ENCODE assay signal across 8 cellular contexts in genomic region chr6:118935331-118935668, GRCh38. TPM values are rescaled to one million over a fixed set of nuclear protein-coding genes. Genes with fewer than 3 reads are reported as not detected.
A peak's percentile ranks its signal among the peaks of the same experiment; 100 is the strongest.
DNase-seq lines count a peak whose midpoint lies in the region; ATAC-seq, FAIRE-seq and TF ChIP-seq lines count a peak whose summit lies in the region.

No MANE protein-coding gene starts in this region.

- ATAC-seq in HCT116, result no peak

- CTCF ChIA-PET in HCT116 (lab: Charles Lee), result interaction anchor here (1.2 kb wide), 1 partner anchor 33 kb away, joined by 3 read pairs; no protein-coding TSS in a partner anchor

- peak overlapping the region; percentile 100 for H3K4me3 ChIP-seq in GM12865 (ENCODE audit: low read depth, low read length)
- peak overlapping the region; percentile 63 to 92 for H3K4me3 ChIP-seq in HCT116 (replicated peaks in 1 of 2; ENCODE audit: low read depth in 1 of 2, low read length in 2 of 2)
- H3K4me3 ChIP-seq in iPS-18a (ENCODE audit: low read length), result peak overlapping the region; percentile 98
- peak overlapping the region; percentile 86 to 92 for H3K4me3 ChIP-seq in testis

- TF ChIP-seq RAD21 in HCT116 (IDR thresholded peaks at IDR 0.05; ENCODE audit: low read depth), result no peak

- BruUV-seq in HCT116 (replicated peaks; lab: Mats Ljungman, UMichigan), result TSS peak; percentile 71

- TF ChIP-seq POLR2A in HCT116 (IDR thresholded peaks at IDR 0.05; ENCODE audit: borderline replicate concordance, extremely low read depth, insufficient read depth, insufficient read length) (no peak), testis (IDR thresholded peaks at IDR 0.05) (no peak)

- H3K79me2 ChIP-seq in HCT116 (ENCODE audit: insufficient read depth, low read length), result peaks cover 18% of the 10 kb centered on the region

- no peaks in the 10 kb centered on the region for H4K20me1 ChIP-seq in HCT116 (ENCODE audit: insufficient read depth)

- H3K9ac ChIP-seq in HCT116 (ENCODE audit: low read length) (peak overlapping the region; percentile 85), iPS-18a (ENCODE audit: low read length) (peak overlapping the region; percentile 70)

- FAIRE-seq in D721Med (lab: Jason Lieb, UNC), result no peak

- TF ChIP-seq CTCF in GM12865 (IDR thresholded peaks at IDR 0.05; ENCODE audit: insufficient read depth, low read depth, low read length, missing control alignments) (no peak), HCT116 (IDR thresholded peaks at IDR 0.05 in 2 of 3, conservative IDR thresholded peaks at IDR 0.05 in 1 of 3; ENCODE audit: borderline replicate concordance in 1 of 3, insufficient read depth in 1 of 3, low read depth in 2 of 3, low read length in 2 of 3) (no peak), VCaP (conservative IDR thresholded peaks at IDR 0.05) (no peak), testis (IDR thresholded peaks at IDR 0.05) (no peak), D721Med (IDR thresholded peaks at IDR 0.05; ENCODE audit: insufficient read depth, missing control alignments) (no peak)

- POLR2A ChIA-PET in HCT116 (lab: Charles Lee), result no interaction called here

- no peaks in the 10 kb centered on the region for H3K9me2 ChIP-seq in HCT116 (ENCODE audit: insufficient read depth)

- RAD21 ChIA-PET in HCT116 (lab: Charles Lee; ENCODE audit: low non-redundant PET in 1 of 2, low total read pairs in 2 of 2, uncharacterized antibody in 2 of 2, unreplicated experiment in 2 of 2), result no interaction called here

- H3K4me2 ChIP-seq in HCT116 (ENCODE audit: low read length), result peak overlapping the region; percentile 97

- H2AFZ ChIP-seq in HCT116 (ENCODE audit: low read depth, low read length, poor library complexity, severe bottlenecking), result peak overlapping the region; percentile 3

- H3K36me3 ChIP-seq in HCT116 (ENCODE audit: control insufficient read depth in 1 of 2, insufficient read depth in 2 of 2, low read length in 2 of 2) (peaks cover 0 to 7% of the 10 kb centered on the region in 2 experiments; a peak in 2 of 4 replicates), iPS-18a (ENCODE audit: control insufficient read depth, low read depth, low read length) (peaks cover 20% of the 10 kb centered on the region), testis (ENCODE audit: low read depth, missing control alignments) (no peaks in the 10 kb centered on the region)

- H3K27ac ChIP-seq in HCT116 (ENCODE audit: low read depth, low read length), result peak overlapping the region; percentile 84
- peak overlapping the region; percentile 87 for H3K27ac ChIP-seq in VCaP
- peak overlapping the region; percentile 49 for H3K27ac ChIP-seq in iPS-18a (ENCODE audit: low read length)
- peak overlapping the region; percentile 90 to 97 for H3K27ac ChIP-seq in testis

- 6 to 9% methylated on average over 1 of the region's 1 CpG for WGBS in testis, 2 donors

- intact Hi-C loops in HCT116 (cut with micrococcal nuclease), result loop anchor here (2.0 kb wide), 1 partner anchor 40 kb away; the partner anchor contains the start of gene ASF1A
- intact Hi-C loops in testis (cut with DNase I; ENCODE audit: low total_unique reads), result no loop called here

- no peaks in the 10 kb centered on the region for H3K9me3 ChIP-seq in HCT116 (ENCODE audit: control insufficient read depth in 1 of 2, insufficient read depth in 1 of 2, low read depth in 1 of 2, low read length in 2 of 2)
- no peaks in the 10 kb centered on the region for H3K9me3 ChIP-seq in iPS-18a (ENCODE audit: control insufficient read depth, low read depth, low read length)
- no peaks in the 10 kb centered on the region for H3K9me3 ChIP-seq in testis

- H3K4me1 ChIP-seq in HCT116 (ENCODE audit: control insufficient read depth in 1 of 2, insufficient read depth in 2 of 2, low read length in 2 of 2) (peaks cover 4 to 12% of the 10 kb centered on the region in 2 experiments; a peak in 3 of 4 replicates), iPS-18a (ENCODE audit: control insufficient read depth, low read depth, low read length) (peaks cover 14% of the 10 kb centered on the region), testis (no peaks in the 10 kb centered on the region)

- H3K27me3 ChIP-seq in HCT116 (ENCODE audit: insufficient read depth, low read length), result no peaks in the 10 kb centered on the region
- no peaks in the 10 kb centered on the region for H3K27me3 ChIP-seq in iPS-18a (ENCODE audit: control insufficient read depth, insufficient read depth, low read length)
- no peaks in the 10 kb centered on the region for H3K27me3 ChIP-seq in testis

- DNase-seq in GM12865 (ENCODE audit: low read depth) (no peak), HCT116 (ENCODE audit: low read depth, low spot score) (no peak), testis (no peak), D721Med (ENCODE audit: insufficient read length, low spot score) (no peak), NCI-H1436 (lab: John Stamatoyannopoulos, UW) (no peak), anterior cingulate cortex (lab: John Stamatoyannopoulos, UW) (no peak)

TF ChIP-seq in HCT116, 20 proteins besides CTCF, POLR2A, EP300 and RAD21:
- TF ChIP-seq ELF1 (IDR thresholded peaks at IDR 0.05; ENCODE audit: borderline replicate concordance, low read depth), result no peak; the same call in 1 of the 2 replicates
- TF ChIP-seq FOSL1 (IDR thresholded peaks at IDR 0.05; ENCODE audit: low read depth), result no peak
- no peak for TF ChIP-seq CEBPB (IDR thresholded peaks at IDR 0.05; ENCODE audit: low read depth)
- no peak for TF ChIP-seq POLR2AphosphoS5 (IDR thresholded peaks at IDR 0.05; ENCODE audit: low read depth, low read length)
- peak; percentile 6 for TF ChIP-seq TCF7L2 (IDR thresholded peaks at IDR 0.05; ENCODE audit: borderline replicate concordance, extremely low read depth, insufficient read depth, insufficient read length)
- no peak for TF ChIP-seq SRF (IDR thresholded peaks at IDR 0.05; ENCODE audit: low read depth)
TF ChIP-seq in HCT116: peak in this region for 1.

RNA-seq across cellular contexts. Expression of gene MCM9, which starts 0.3 kb away (rescaled TPM):
- 13.6 TPM for total RNA-seq in HCT116 (2021; ENCODE audit: unreplicated experiment)
- 6.5 TPM in 2 replicates for polyA plus RNA-seq in HCT116 (2012)
- total RNA-seq in testis, result 10 to 100 TPM; 19.2 to 25.1 TPM
- polyA plus RNA-seq in testis (ENCODE audit: insufficient read depth, low read depth, low replicate concordance), result 14.0 TPM

RNA-seq across cellular contexts. Expression of gene ASF1A, which starts 41.3 kb away (rescaled TPM):
- total RNA-seq in HCT116 (2021; ENCODE audit: unreplicated experiment), result 23.3 TPM
- polyA plus RNA-seq in HCT116 (2012), result 6.2 and 9.7 TPM in 2 replicates
- total RNA-seq in testis, result 10 to 100 TPM; 11.1 to 16.6 TPM
- 13.0 TPM for polyA plus RNA-seq in testis (ENCODE audit: insufficient read depth, low read depth, low replicate concordance)
